ENCODE assay signal across 19 cellular contexts in the genomic region with DNA sequence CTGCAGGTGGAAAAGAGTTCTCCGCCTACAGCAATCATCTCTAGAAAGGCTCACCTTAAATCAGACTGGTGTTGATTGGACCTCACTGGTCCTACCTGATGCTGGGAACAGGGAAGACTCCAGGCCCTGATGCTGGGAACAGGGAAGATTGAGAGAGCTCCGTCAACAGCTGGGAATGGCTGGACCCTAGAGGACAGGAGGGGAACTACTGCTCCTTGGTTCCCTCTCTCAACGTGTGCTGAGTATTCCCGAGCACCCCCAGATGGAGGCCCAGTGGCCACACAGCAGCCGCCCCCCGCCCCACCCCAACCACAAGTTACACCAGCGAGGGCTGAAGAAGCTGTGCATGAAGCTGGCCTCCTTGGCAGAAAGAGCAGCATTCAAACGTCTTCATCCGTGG.
DNase-seq lines count a peak whose midpoint lies in the region; ATAC-seq and TF ChIP-seq lines count a peak whose summit lies in the region.
"Had no signal": no experiment of that assay in that cellular context is flagged by ENCODE, and none has a peak within 500 bp of the region (broad histone marks: within the 10 kb centered on the region; RNA-seq: fewer than 3 reads in every experiment).

No MANE protein-coding gene starts in this region.

- H3K9ac ChIP-seq in SK-N-SH (no peak overlapping the region), NT2/D1 (ENCODE audit: insufficient read length, low read depth) (no peak overlapping the region)

- H3K9me3 ChIP-seq in SK-N-SH (no peaks in the 10 kb centered on the region), NT2/D1 (ENCODE audit: insufficient read depth, low read length) (peaks cover 14% of the 10 kb centered on the region)
- H3K9me3 ChIP-seq: uterus had no signal

- no peak overlapping the region for H2AFZ ChIP-seq in SK-N-SH (ENCODE audit: low read depth)

- no peaks in the 10 kb centered on the region for H4K20me1 ChIP-seq in SK-N-SH (ENCODE audit: insufficient read depth)

- no peak for TF ChIP-seq EP300 in SK-N-SH (IDR thresholded peaks at IDR 0.05; ENCODE audit: borderline replicate concordance in 1 of 2, low read depth in 1 of 2, low read length in 1 of 2)

- no peak overlapping the region for H3K4me2 ChIP-seq in SK-N-SH

- TF ChIP-seq RAD21 in SK-N-SH (IDR thresholded peaks at IDR 0.05; ENCODE audit: low read length), result no peak

- CTCF ChIA-PET in SK-N-SH (lab: Yijun Ruan, JAX), result interaction anchor here (0.7 to 1.3 kb wide), 4 partner anchors 11 to 324 kb away, joined by 3 to 7 read pairs (median 4); no protein-coding TSS in a partner anchor

- H3K4me1 ChIP-seq in SK-N-SH (ENCODE audit: control insufficient read depth in 1 of 2, insufficient read depth in 2 of 2, low read depth in 1 of 2, low read length in 1 of 2) (no peaks in the 10 kb centered on the region), NT2/D1 (ENCODE audit: insufficient read depth, insufficient read length) (peaks cover 3% of the 10 kb centered on the region)
- H3K4me1 ChIP-seq: spleen, uterus had no signal

- ATAC-seq in SK-N-SH treated with all-trans-retinoic acid at 6 μM for 48 hours (no peak), HG03108 (IDR thresholded peaks at IDR 0.05; ENCODE audit: unreplicated experiment) (no peak), esophagus mucosa (no peak), HG02588 (IDR thresholded peaks at IDR 0.05; ENCODE audit: unreplicated experiment) (no peak)
- ATAC-seq: activated naive CD8-positive, alpha-beta T cell treated with anti-CD3 and anti-CD28 coated beads, Interleukin-2, amount 50 U/mL, for 24 hours had no signal

- 27% methylated on average over 8 of the region's 9 CpGs for WGBS in SK-N-SH (ENCODE audit: low lambda C conversion rate)

- DNase-seq in SK-N-SH (peak; percentile 24), NT2/D1 (ENCODE audit: low read depth, low spot score) (peak; percentile 22), iPS-NIHi7 (ENCODE audit: extremely low spot score) (peak; percentile 56)
- no peak for DNase-seq in activated CD4-positive, alpha-beta T cell treated with anti-CD3 and anti-CD28 coated beads for 1 hour
- DNase-seq: activated CD4-positive, alpha-beta T cell treated with anti-CD3 and anti-CD28 coated beads for 48 hours; activated naive CD8-positive, alpha-beta T cell treated with anti-CD3 and anti-CD28 coated beads, Interleukin-2, amount 50 U/mL, for 24 hours; brain microvascular endothelial cell; GOT3; midbrain; NCI-H1417; NCI-H2171 treated with DMSO at 0.1 percent for 48 hours; NK-92 treated with Interleukin-12 subunit alpha and Interleukin-12 subunit beta, amount 100 ng/mL, for 24 hours; spleen; SW 1271; uterus had no signal

- H3K79me2 ChIP-seq in SK-N-SH (ENCODE audit: insufficient read depth), result no peaks in the 10 kb centered on the region

- TF ChIP-seq CTCF in SK-N-SH (IDR thresholded peaks at IDR 0.05), result no peak

- H3K36me3 ChIP-seq in SK-N-SH (replicated peaks in 1 of 2; ENCODE audit: control insufficient read depth in 1 of 2, insufficient read depth in 2 of 2, low read length in 1 of 2), result no peaks in the 10 kb centered on the region
- H3K36me3 ChIP-seq in NT2/D1 (ENCODE audit: insufficient read depth, insufficient read length, low read length), result no peaks in the 10 kb centered on the region
- H3K36me3 ChIP-seq: brain microvascular endothelial cell, spleen, uterus had no signal

- H3K27ac ChIP-seq in SK-N-SH (ENCODE audit: low read depth in 2 of 2, low read length in 1 of 2), result no peak overlapping the region
- H3K27ac ChIP-seq: brain microvascular endothelial cell, spleen, uterus had no signal

- no peaks in the 10 kb centered on the region for H3K9me2 ChIP-seq in SK-N-SH

- H3K4me3 ChIP-seq in SK-N-SH (ENCODE audit: low read depth in 2 of 2, low read length in 1 of 2) (no peak overlapping the region), NT2/D1 (ENCODE audit: insufficient read length, low read depth) (no peak overlapping the region)
- H3K4me3 ChIP-seq: spleen, uterus had no signal

- H3F3A ChIP-seq in SK-N-SH (replicated peaks; ENCODE audit: insufficient read depth), result no peaks in the 10 kb centered on the region

- H3K27me3 ChIP-seq in SK-N-SH (ENCODE audit: insufficient read depth) (no peaks in the 10 kb centered on the region), NT2/D1 (ENCODE audit: insufficient read depth, insufficient read length) (no peaks in the 10 kb centered on the region)
- H3K27me3 ChIP-seq: brain microvascular endothelial cell, spleen, uterus had no signal

- POLR2A ChIA-PET in SK-N-SH (lab: Yijun Ruan, JAX), result no interaction called here

TF ChIP-seq in SK-N-SH, 30 proteins besides CTCF, POLR2A, EP300 and RAD21:
- TF ChIP-seq FOXM1 (IDR thresholded peaks at IDR 0.05; ENCODE audit: low read depth) (no peak), MXI1 (IDR thresholded peaks at IDR 0.05; ENCODE audit: low read depth, low read length) (no peak)
- TF ChIP-seq, protein P1, sequence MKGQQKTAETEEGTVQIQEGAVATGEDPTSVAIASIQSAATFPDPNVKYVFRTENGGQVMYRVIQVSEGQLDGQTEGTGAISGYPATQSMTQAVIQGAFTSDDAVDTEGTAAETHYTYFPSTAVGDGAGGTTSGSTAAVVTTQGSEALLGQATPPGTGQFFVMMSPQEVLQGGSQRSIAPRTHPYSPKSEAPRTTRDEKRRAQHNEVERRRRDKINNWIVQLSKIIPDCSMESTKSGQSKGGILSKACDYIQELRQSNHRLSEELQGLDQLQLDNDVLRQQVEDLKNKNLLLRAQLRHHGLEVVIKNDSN (IDR thresholded peaks at IDR 0.05; ENCODE audit: borderline replicate concordance, low read depth), result no peak

TF ChIP-seq in SK-N-SH treated with all-trans-retinoic acid at 6 μM for 48 hours, 23 proteins besides CTCF, POLR2A, EP300 and RAD21:
- TF ChIP-seq, protein P2, sequence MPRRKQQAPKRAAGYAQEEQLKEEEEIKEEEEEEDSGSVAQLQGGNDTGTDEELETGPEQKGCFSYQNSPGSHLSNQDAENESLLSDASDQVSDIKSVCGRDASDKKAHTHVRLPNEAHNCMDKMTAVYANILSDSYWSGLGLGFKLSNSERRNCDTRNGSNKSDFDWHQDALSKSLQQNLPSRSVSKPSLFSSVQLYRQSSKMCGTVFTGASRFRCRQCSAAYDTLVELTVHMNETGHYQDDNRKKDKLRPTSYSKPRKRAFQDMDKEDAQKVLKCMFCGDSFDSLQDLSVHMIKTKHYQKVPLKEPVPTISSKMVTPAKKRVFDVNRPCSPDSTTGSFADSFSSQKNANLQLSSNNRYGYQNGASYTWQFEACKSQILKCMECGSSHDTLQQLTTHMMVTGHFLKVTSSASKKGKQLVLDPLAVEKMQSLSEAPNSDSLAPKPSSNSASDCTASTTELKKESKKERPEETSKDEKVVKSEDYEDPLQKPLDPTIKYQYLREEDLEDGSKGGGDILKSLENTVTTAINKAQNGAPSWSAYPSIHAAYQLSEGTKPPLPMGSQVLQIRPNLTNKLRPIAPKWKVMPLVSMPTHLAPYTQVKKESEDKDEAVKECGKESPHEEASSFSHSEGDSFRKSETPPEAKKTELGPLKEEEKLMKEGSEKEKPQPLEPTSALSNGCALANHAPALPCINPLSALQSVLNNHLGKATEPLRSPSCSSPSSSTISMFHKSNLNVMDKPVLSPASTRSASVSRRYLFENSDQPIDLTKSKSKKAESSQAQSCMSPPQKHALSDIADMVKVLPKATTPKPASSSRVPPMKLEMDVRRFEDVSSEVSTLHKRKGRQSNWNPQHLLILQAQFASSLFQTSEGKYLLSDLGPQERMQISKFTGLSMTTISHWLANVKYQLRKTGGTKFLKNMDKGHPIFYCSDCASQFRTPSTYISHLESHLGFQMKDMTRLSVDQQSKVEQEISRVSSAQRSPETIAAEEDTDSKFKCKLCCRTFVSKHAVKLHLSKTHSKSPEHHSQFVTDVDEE (CRISPR knock-in tag; IDR thresholded peaks at IDR 0.05), result no peak
- TF ChIP-seq TCF4 (CRISPR knock-in tag; IDR thresholded peaks at IDR 0.05; ENCODE audit: borderline replicate concordance), result no peak
- TF ChIP-seq ARNTL (CRISPR knock-in tag; IDR thresholded peaks at IDR 0.05; ENCODE audit: borderline replicate concordance, low read depth), result no peak
- TF ChIP-seq ZFP3 (CRISPR knock-in tag; IDR thresholded peaks at IDR 0.05), result no peak
- TF ChIP-seq ZNF70 (CRISPR knock-in tag; IDR thresholded peaks at IDR 0.05), result no peak
- TF ChIP-seq ZFP30 (CRISPR knock-in tag; IDR thresholded peaks at IDR 0.05), result no peak
- no peak for TF ChIP-seq ZNF8 (CRISPR knock-in tag; IDR thresholded peaks at IDR 0.05)
- TF ChIP-seq OSR1 (CRISPR knock-in tag; IDR thresholded peaks at IDR 0.05), result no peak
- no peak for TF ChIP-seq RARB (CRISPR knock-in tag; IDR thresholded peaks at IDR 0.05)
- no peak for TF ChIP-seq ZC3H10 (CRISPR knock-in tag; IDR thresholded peaks at IDR 0.05)
- TF ChIP-seq ISL1 (CRISPR knock-in tag; IDR thresholded peaks at IDR 0.05), result no peak
